In the genomic region with DNA sequence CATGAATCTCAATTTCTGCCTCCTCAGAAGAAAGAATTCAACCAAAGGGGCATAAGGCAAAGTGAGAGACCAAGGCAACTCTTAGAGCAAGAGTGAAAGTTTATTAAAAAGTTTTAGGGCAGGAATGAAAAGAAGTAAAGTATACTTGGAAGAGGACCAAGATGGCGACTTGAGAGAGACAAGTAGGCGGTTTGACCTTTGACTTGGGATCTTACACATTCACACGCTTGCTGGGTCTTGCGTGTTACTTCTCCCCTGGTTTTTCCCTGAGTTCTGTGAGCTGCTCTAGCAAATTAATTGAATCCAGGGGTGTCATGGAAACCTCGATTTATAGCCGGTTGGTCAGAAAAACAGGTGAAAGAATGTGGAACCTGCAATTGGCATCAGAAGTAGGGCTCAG, we compare ENCODE assay signal across 23 cellular contexts. TPM values are rescaled to one million over a fixed set of nuclear protein-coding genes. Genes with fewer than 3 reads are reported as not detected.
DNase-seq lines count a peak whose midpoint lies in the region; ATAC-seq, FAIRE-seq and TF ChIP-seq lines count a peak whose summit lies in the region.
"Had no signal": no experiment of that assay in that cellular context is flagged by ENCODE, and none has a peak within 500 bp of the region (broad histone marks: within the 10 kb centered on the region; RNA-seq: fewer than 3 reads in every experiment).

No MANE protein-coding gene starts in this region.

- POLR2A ChIA-PET in HepG2 (lab: Yijun Ruan, JAX) = interaction anchor here (0.6 kb wide), 1 partner anchor 58 kb away, joined by 3 read pairs; no protein-coding TSS in a partner anchor

- BruUV-seq in HepG2 (replicated peaks; lab: Mats Ljungman, UMichigan) = no TSS peak

- no peak for TF ChIP-seq CTCF in HepG2 (CRISPR knock-in tag; IDR thresholded peaks at IDR 0.05)
- TF ChIP-seq CTCF in right lobe of liver (IDR thresholded peaks at IDR 0.05) = no peak

- TF ChIP-seq RAD21 in HepG2 (CRISPR knock-in tag; IDR thresholded peaks at IDR 0.05) = no peak

- peaks cover 2 to 8% of the 10 kb centered on the region in 2 experiments; a peak in 3 of 5 replicates for H3K36me3 ChIP-seq in HepG2 (replicated peaks in 1 of 2; ENCODE audit: control insufficient read depth in 1 of 2, insufficient read depth in 2 of 2, low read length in 2 of 2)
- H3K36me3 ChIP-seq in right lobe of liver = no peaks in the 10 kb centered on the region

- no peak for TF ChIP-seq EP300 in HepG2 (IDR thresholded peaks at IDR 0.05; ENCODE audit: low read depth in 2 of 2, low read length in 2 of 2)
- TF ChIP-seq EP300 in HepG2 (CRISPR knock-in tag; IDR thresholded peaks at IDR 0.05; ENCODE audit: borderline replicate concordance) = no peak

- H3K4me2 ChIP-seq in HepG2 (ENCODE audit: low read depth, low read length) = no peak overlapping the region
- H3K4me2 ChIP-seq: A549; BLaER1 treated with 17β-estradiol and CSF1 and Interleukin-3, amounts not matched to agents 10 nM and 100 nM had no signal

- no peaks in the 10 kb centered on the region for H4K20me1 ChIP-seq in HepG2 (ENCODE audit: insufficient read depth, low read length)

- CTCF ChIA-PET in HepG2 (lab: Yijun Ruan, JAX; ENCODE audit: low intra/inter-chr PET ratio, low total read pairs) = no interaction called here

- no peaks in the 10 kb centered on the region for H3K9me3 ChIP-seq in HepG2 (ENCODE audit: low read length)
- H3K9me3 ChIP-seq in right lobe of liver = no peaks in the 10 kb centered on the region
- H3K9me3 ChIP-seq: A549, Caco-2 had no signal

- H3K9ac ChIP-seq in HepG2 (ENCODE audit: insufficient read depth, low read depth, low read length) = no peak overlapping the region
- H3K9ac ChIP-seq: BLaER1 treated with 17β-estradiol and CSF1 and Interleukin-3, amounts not matched to agents 10 nM and 100 nM had no signal

- H3K27me3 ChIP-seq in HepG2 (ENCODE audit: control insufficient read depth in 1 of 2, insufficient read depth in 2 of 2, low read length in 2 of 2) (no peaks in the 10 kb centered on the region; a peak in 1 of 5 replicates), right lobe of liver (no peaks in the 10 kb centered on the region)
- H3K27me3 ChIP-seq: BLaER1 treated with 17β-estradiol and CSF1 and Interleukin-3, amounts not matched to agents 10 nM and 100 nM had no signal

- TF ChIP-seq POLR2A in HepG2 (IDR thresholded peaks at IDR 0.05; ENCODE audit: insufficient read depth in 1 of 2, low read depth in 2 of 2, low read length in 2 of 2) (no peak), right lobe of liver (IDR thresholded peaks at IDR 0.05) (no peak)

- DNase-seq in HepG2 (ENCODE audit: low spot score) (no peak), right lobe of liver (no peak), left kidney (ENCODE audit: low read depth, low spot score) (peak; percentile 25), occipital lobe (lab: John Stamatoyannopoulos, UW) (no peak), DMS153 treated with DMSO at 0.1 percent for 48 hours (lab: John Stamatoyannopoulos, UW; ENCODE audit: unreplicated experiment) (no peak)
- DNase-seq: AML-193; Caco-2; Calu3; CD4-positive, alpha-beta T cell; CD8-positive, alpha-beta T cell; DMS53; DMS79; DND-41; EL; GDM1 had no signal

- in situ Hi-C loops in HepG2 (cut with HindIII; ENCODE audit: extremely low pct_ligation_motif_present, low pct_unique_long_range_greater_than_20kb) = no loop called here

- no peak for ATAC-seq in HepG2
- no peak for ATAC-seq in right lobe of liver
- ATAC-seq: A549; CD8-positive, alpha-beta T cell; GM12878 had no signal

- no peak for FAIRE-seq in HepG2 (lab: Jason Lieb, UNC)
- FAIRE-seq: A549, D721Med, GM12878, GM12892, GM18507 had no signal

- H3K4me3 ChIP-seq in HepG2 (replicated peaks in 1 of 3; ENCODE audit: insufficient read depth in 1 of 3, low read depth in 2 of 3, low read length in 3 of 3) (no peak overlapping the region), right lobe of liver (no peak overlapping the region)
- H3K4me3 ChIP-seq: A549; BLaER1 treated with 17β-estradiol and CSF1 and Interleukin-3, amounts not matched to agents 10 nM and 100 nM; GM12878 had no signal

- 98% methylated on average over 6 of the region's 6 CpGs for WGBS in HepG2 (ENCODE audit: low lambda C conversion rate)
- WGBS in right lobe of liver (ENCODE audit: insufficient coverage, low coverage, low lambda C conversion rate, missing lambda C conversion rate) = 82% methylated on average over 6 of the region's 6 CpGs

- no peak overlapping the region for H3K27ac ChIP-seq in HepG2 (ENCODE audit: extremely low read length, insufficient read depth, low read length)
- no peak overlapping the region for H3K27ac ChIP-seq in right lobe of liver
- H3K27ac ChIP-seq: 22Rv1; A549; BLaER1 treated with 17β-estradiol and CSF1 and Interleukin-3, amounts not matched to agents 10 nM and 100 nM; C4-2B had no signal

- intact Hi-C loops in HepG2 (cut with micrococcal nuclease; ENCODE audit: unreplicated experiment) (no loop called here), right lobe of liver (cut with DNase I) (no loop called here)

- H3K4me1 ChIP-seq in HepG2 (ENCODE audit: insufficient read depth, low read length) (peaks cover 11% of the 10 kb centered on the region), right lobe of liver (no peaks in the 10 kb centered on the region)
- H3K4me1 ChIP-seq: Caco-2 had no signal

- H3K79me2 ChIP-seq in HepG2 (ENCODE audit: insufficient read depth, low read length) = peaks cover 31% of the 10 kb centered on the region

- no peak overlapping the region for H2AFZ ChIP-seq in HepG2 (ENCODE audit: low read length)

RNA-seq across cellular contexts. Expression of gene ZNF346, which starts 7.0 kb away (rescaled TPM):
- 19.4 and 20.1 TPM in 2 replicates for total RNA-seq in HepG2 (2016; rRNA removed; fragmentation: Illumina TruSeq; extraction: Trizol)
- total RNA-seq in HepG2 (2016; cell fraction: cytosol; rRNA removed; fragmentation: Illumina TruSeq; extraction: Trizol; ENCODE audit: low read depth) = 8.2 and 16.0 TPM in 2 replicates
- 19.4 and 20.5 TPM in 2 replicates for total RNA-seq in HepG2 (2016; cell fraction: insoluble cytoplasmic fraction; rRNA removed; fragmentation: Illumina TruSeq; extraction: Trizol)
- 13.5 and 15.4 TPM in 2 replicates for total RNA-seq in HepG2 (2016; cell fraction: membrane; rRNA removed; fragmentation: Illumina TruSeq; extraction: Trizol)
- 18.2 and 22.1 TPM in 2 replicates for total RNA-seq in HepG2 (2016; cell fraction: nucleus; rRNA removed; fragmentation: Illumina TruSeq; extraction: Trizol)
- polyA plus RNA-seq in HepG2 (2011; rRNA removed) = 8.3 and 8.6 TPM in 2 replicates
- polyA plus RNA-seq in HepG2 (2011; cell fraction: cytosol; rRNA removed) = 5.6 and 7.0 TPM in 2 replicates
- polyA plus RNA-seq in HepG2 (2011; cell fraction: nucleus; rRNA removed) = 16.4 and 16.8 TPM in 2 replicates
- 7.4 and 8.5 TPM in 2 replicates for polyA plus RNA-seq in HepG2 (2012)
- polyA plus RNA-seq in HepG2 (2016; cell fraction: cytosol; fragmentation: Illumina TruSeq; extraction: Trizol; ENCODE audit: low read depth) = 3.3 and 3.4 TPM in 2 replicates
- polyA plus RNA-seq in HepG2 (2016; cell fraction: insoluble cytoplasmic fraction; fragmentation: Illumina TruSeq; extraction: Trizol; ENCODE audit: low read depth) = 20.8 and 23.3 TPM in 2 replicates
- polyA plus RNA-seq in HepG2 (2016; cell fraction: membrane; fragmentation: Illumina TruSeq; extraction: Trizol; ENCODE audit: low read depth) = 8.4 and 8.7 TPM in 2 replicates
- 21.0 and 22.3 TPM in 2 replicates for polyA plus RNA-seq in HepG2 (2016; cell fraction: nucleus; fragmentation: Illumina TruSeq; extraction: Trizol; ENCODE audit: insufficient read depth, low read depth)
- 14.6 and 34.4 TPM in 2 replicates for polyA minus RNA-seq in HepG2 (2011; rRNA and poly(A)+ RNA removed; ENCODE audit: low replicate concordance)
- polyA minus RNA-seq in HepG2 (2011; cell fraction: cytosol; rRNA and poly(A)+ RNA removed) = 5.1 and 5.7 TPM in 2 replicates
- polyA minus RNA-seq in HepG2 (2011; cell fraction: nucleus; rRNA and poly(A)+ RNA removed) = 20.9 and 25.0 TPM in 2 replicates
- total RNA-seq in right lobe of liver = 1 to 10 TPM; 5.3 to 7.4 (median 6.0) TPM
- total RNA-seq in occipital lobe = 34.5 TPM

RNA-seq across cellular contexts. Expression of gene UIMC1, which starts 22.9 kb away (rescaled TPM):
- total RNA-seq in HepG2 (2016; rRNA removed; fragmentation: Illumina TruSeq; extraction: Trizol) (32.7 and 37.5 TPM in 2 replicates), right lobe of liver (10 to 100 TPM in 4 of 6 experiments, 1 to 10 TPM in 2; 8.4 to 15.6 (median 13.0) TPM), occipital lobe (66.6 TPM)
- total RNA-seq in HepG2 (2016; cell fraction: cytosol; rRNA removed; fragmentation: Illumina TruSeq; extraction: Trizol; ENCODE audit: low read depth) = 42.0 and 51.6 TPM in 2 replicates
- total RNA-seq in HepG2 (2016; cell fraction: insoluble cytoplasmic fraction; rRNA removed; fragmentation: Illumina TruSeq; extraction: Trizol) = 35.9 and 36.2 TPM in 2 replicates
- total RNA-seq in HepG2 (2016; cell fraction: membrane; rRNA removed; fragmentation: Illumina TruSeq; extraction: Trizol) = 21.0 and 23.4 TPM in 2 replicates
- total RNA-seq in HepG2 (2016; cell fraction: nucleus; rRNA removed; fragmentation: Illumina TruSeq; extraction: Trizol) = 45.6 and 50.9 TPM in 2 replicates
- polyA plus RNA-seq in HepG2 (2011; rRNA removed) = 14.0 and 18.9 TPM in 2 replicates
- polyA plus RNA-seq in HepG2 (2011; cell fraction: cytosol; rRNA removed) = 9.7 and 11.8 TPM in 2 replicates
- polyA plus RNA-seq in HepG2 (2011; cell fraction: nucleus; rRNA removed) = 17.7 and 22.7 TPM in 2 replicates
- 22.9 and 28.6 TPM in 2 replicates for polyA plus RNA-seq in HepG2 (2012)
- 8.5 and 9.2 TPM in 2 replicates for polyA plus RNA-seq in HepG2 (2016; cell fraction: cytosol; fragmentation: Illumina TruSeq; extraction: Trizol; ENCODE audit: low read depth)
- polyA plus RNA-seq in HepG2 (2016; cell fraction: insoluble cytoplasmic fraction; fragmentation: Illumina TruSeq; extraction: Trizol; ENCODE audit: low read depth) = 38.8 and 40.5 TPM in 2 replicates
- 13.0 and 17.3 TPM in 2 replicates for polyA plus RNA-seq in HepG2 (2016; cell fraction: membrane; fragmentation: Illumina TruSeq; extraction: Trizol; ENCODE audit: low read depth)
- 55.9 and 65.1 TPM in 2 replicates for polyA plus RNA-seq in HepG2 (2016; cell fraction: nucleus; fragmentation: Illumina TruSeq; extraction: Trizol; ENCODE audit: insufficient read depth, low read depth)
- polyA minus RNA-seq in HepG2 (2011; rRNA and poly(A)+ RNA removed; ENCODE audit: low replicate concordance) = 7.7 and 16.1 TPM in 2 replicates
- polyA minus RNA-seq in HepG2 (2011; cell fraction: cytosol; rRNA and poly(A)+ RNA removed) = 13.8 and 16.4 TPM in 2 replicates
- 46.1 and 49.6 TPM in 2 replicates for polyA minus RNA-seq in HepG2 (2011; cell fraction: nucleus; rRNA and poly(A)+ RNA removed)

RNA-seq across cellular contexts. Expression of gene FGFR4, which starts 57.2 kb away (rescaled TPM):
- total RNA-seq in HepG2 (2016; rRNA removed; fragmentation: Illumina TruSeq; extraction: Trizol) (109 and 219 TPM in 2 replicates), right lobe of liver (10 to 100 TPM; 38.9 to 73.3 (median 55.1) TPM), occipital lobe (1.6 TPM)
- 52.3 and 56.4 TPM in 2 replicates for total RNA-seq in HepG2 (2016; cell fraction: cytosol; rRNA removed; fragmentation: Illumina TruSeq; extraction: Trizol; ENCODE audit: low read depth)
- total RNA-seq in HepG2 (2016; cell fraction: insoluble cytoplasmic fraction; rRNA removed; fragmentation: Illumina TruSeq; extraction: Trizol) = 90.0 and 222 TPM in 2 replicates
- 106 and 116 TPM in 2 replicates for total RNA-seq in HepG2 (2016; cell fraction: membrane; rRNA removed; fragmentation: Illumina TruSeq; extraction: Trizol)
- 196 and 244 TPM in 2 replicates for total RNA-seq in HepG2 (2016; cell fraction: nucleus; rRNA removed; fragmentation: Illumina TruSeq; extraction: Trizol)
- 129 and 188 TPM in 2 replicates for polyA plus RNA-seq in HepG2 (2011; rRNA removed)
- polyA plus RNA-seq in HepG2 (2011; cell fraction: cytosol; rRNA removed) = 134 and 208 TPM in 2 replicates
- polyA plus RNA-seq in HepG2 (2011; cell fraction: nucleus; rRNA removed) = 419 and 525 TPM in 2 replicates
- polyA plus RNA-seq in HepG2 (2012) = 133 and 146 TPM in 2 replicates
- polyA plus RNA-seq in HepG2 (2016; cell fraction: cytosol; fragmentation: Illumina TruSeq; extraction: Trizol; ENCODE audit: low read depth) = 42.6 and 44.6 TPM in 2 replicates
- 85.7 and 113 TPM in 2 replicates for polyA plus RNA-seq in HepG2 (2016; cell fraction: insoluble cytoplasmic fraction; fragmentation: Illumina TruSeq; extraction: Trizol; ENCODE audit: low read depth)
- polyA plus RNA-seq in HepG2 (2016; cell fraction: membrane; fragmentation: Illumina TruSeq; extraction: Trizol; ENCODE audit: low read depth) = 86.4 and 98.3 TPM in 2 replicates
- 453 and 457 TPM in 2 replicates for polyA plus RNA-seq in HepG2 (2016; cell fraction: nucleus; fragmentation: Illumina TruSeq; extraction: Trizol; ENCODE audit: insufficient read depth, low read depth)
- 8.0 and 375 TPM in 2 replicates for polyA minus RNA-seq in HepG2 (2011; rRNA and poly(A)+ RNA removed; ENCODE audit: low replicate concordance)
- polyA minus RNA-seq in HepG2 (2011; cell fraction: cytosol; rRNA and poly(A)+ RNA removed) = 121 and 152 TPM in 2 replicates
- 148 and 160 TPM in 2 replicates for polyA minus RNA-seq in HepG2 (2011; cell fraction: nucleus; rRNA and poly(A)+ RNA removed)

Comparison
In these comparisons a context has a peak if more than half of its experiments do, and no peak if none do; other contexts are left out.
1. RNA of gene FGFR4, which starts 57.2 kb away (total RNA-seq): 52.3 to 244 TPM in HepG2 and 38.9 to 73.3 TPM in right lobe of liver; 1.6 TPM in occipital lobe (single experiment); every median in the first group is over 10 times any median in the second.